Comparison of ENCODE assay signal across 18 cellular contexts in the genomic region with DNA sequence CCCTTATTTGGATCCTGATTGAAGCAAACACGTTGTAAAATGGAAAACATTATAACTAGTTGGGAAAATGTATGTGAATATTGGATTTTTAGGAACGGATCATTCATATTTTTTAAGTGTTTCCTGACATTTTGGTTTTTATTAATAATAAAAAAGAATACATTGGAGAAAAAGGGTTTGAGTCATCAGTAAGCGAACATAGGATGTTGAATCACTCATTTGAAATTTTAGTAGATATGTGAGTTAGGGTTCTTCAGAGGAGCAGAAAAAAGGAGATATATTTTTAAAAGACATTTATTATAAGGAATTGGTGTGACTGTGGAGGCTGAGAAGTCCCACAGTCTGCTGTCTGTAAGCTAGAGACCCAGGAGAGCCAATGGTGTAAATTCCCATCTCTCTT.
DNase-seq lines count a peak whose midpoint lies in the region; FAIRE-seq and TF ChIP-seq lines count a peak whose summit lies in the region.
"Had no signal": no experiment of that assay in that cellular context is flagged by ENCODE, and none has a peak within 500 bp of the region (broad histone marks: within the 10 kb centered on the region; RNA-seq: fewer than 3 reads in every experiment).

No MANE protein-coding gene starts in this region.

- H3K4me3 ChIP-seq in bronchial epithelial cell (ENCODE audit: low read depth, low read length), result no peak overlapping the region
- H3K4me3 ChIP-seq in tibial artery, result no peak overlapping the region
- H3K4me3 ChIP-seq: A549, BLaER1, HAP-1 had no signal

- H3K36me3 ChIP-seq in bronchial epithelial cell (ENCODE audit: control insufficient read depth, insufficient read depth, low read length), result no peaks in the 10 kb centered on the region
- no peaks in the 10 kb centered on the region for H3K36me3 ChIP-seq in tibial artery
- H3K36me3 ChIP-seq: BLaER1, HAP-1 had no signal

- H3K4me1 ChIP-seq in tibial artery, result peaks cover 0 to 67% (median 22%) of the 10 kb centered on the region in 4 donors
- H3K4me1 ChIP-seq: A549, Caco-2, HAP-1 had no signal

- no peak for TF ChIP-seq CTCF in bronchial epithelial cell (IDR thresholded peaks at IDR 0.05; ENCODE audit: insufficient read depth, low read length, severe bottlenecking)
- no peak for TF ChIP-seq CTCF in tibial artery (IDR thresholded peaks at IDR 0.05)

- H3K27me3 ChIP-seq in bronchial epithelial cell (ENCODE audit: control insufficient read depth, insufficient read depth, low read length), result no peaks in the 10 kb centered on the region
- H3K27me3 ChIP-seq in tibial artery, result no peaks in the 10 kb centered on the region
- H3K27me3 ChIP-seq: BLaER1 had no signal

- peak overlapping the region; percentile 4 to 75 for H3K27ac ChIP-seq in tibial artery
- H3K27ac ChIP-seq: A549, BLaER1, KMS-11 had no signal

- DNase-seq in ELR (ENCODE audit: low read depth) (peak; percentile 46), HT1080 (ENCODE audit: low read depth) (peak; percentile 17), bronchial epithelial cell (ENCODE audit: low read depth) (peak; percentile 23), tibial artery (no peak), NCI-H146 treated with DMSO at 0.1 percent for 48 hours (lab: John Stamatoyannopoulos, UW; ENCODE audit: unreplicated experiment) (no peak), HT-29 (ENCODE audit: low spot score) (no peak), dedifferentiated amniotic fluid mesenchymal stem cell (ENCODE audit: extremely low spot score) (no peak)
- DNase-seq: AML-193; Caco-2; CD8-positive, alpha-beta memory T cell had no signal

- FAIRE-seq in bronchial epithelial cell (lab: Jason Lieb, UNC), result no peak
- FAIRE-seq: A549, G401.6, GM12891, GM19239, H1 had no signal

- intact Hi-C loops in tibial artery (cut with DNase I; ENCODE audit: low total_unique reads), result no loop called here

- H3K9me3 ChIP-seq in tibial artery, result no peaks in the 10 kb centered on the region
- H3K9me3 ChIP-seq: A549, Caco-2, HAP-1 had no signal

Comparison
In these comparisons a context has a peak if more than half of its experiments do, and no peak if none do; other contexts are left out.
1. DNase-seq: peak in ELR (single experiment), HT1080 (single experiment) and bronchial epithelial cell (single experiment); none in tibial artery (0 of 2), NCI-H146 treated with DMSO at 0.1 percent for 48 hours (single experiment), HT-29 (single experiment) and dedifferentiated amniotic fluid mesenchymal stem cell (single experiment).